8 cellular contexts compared by ENCODE assay signal in genomic region chr2:12177052-12177994, GRCh38.
A peak's percentile ranks its signal among the peaks of the same experiment; 100 is the strongest.
DNase-seq lines count a peak whose midpoint lies in the region; ATAC-seq, FAIRE-seq and TF ChIP-seq lines count a peak whose summit lies in the region.

No MANE protein-coding gene starts in this region.

- peak overlapping the region; percentile 81 for H2AFZ ChIP-seq in OCI-LY7 (ENCODE audit: low read length)
- no peak overlapping the region for H2AFZ ChIP-seq in mesenchymal stem cell (ENCODE audit: low read depth, low read length)

- peak; percentile 66 for ATAC-seq in CD4-positive, alpha-beta T cell (ENCODE audit: poor library complexity)
- ATAC-seq in GM18909 (IDR thresholded peaks at IDR 0.05; ENCODE audit: poor library complexity, unreplicated experiment) (peak; percentile 92), HG03060 (IDR thresholded peaks at IDR 0.05; ENCODE audit: low read depth, unreplicated experiment) (peak; percentile 82)

- H3K4me1 Mint-ChIP-seq in CD4-positive, alpha-beta T cell (ENCODE audit: low read depth) = peaks cover 50% of the 10 kb centered on the region

- peak overlapping the region; percentile 43 for H3K4me3 Mint-ChIP-seq in CD4-positive, alpha-beta T cell

- POLR2A ChIA-PET in CD4-positive, alpha-beta T cell (lab: Charles Lee) = interaction anchor here (0.6 to 2.3 kb wide), 8 partner anchors 8 to 753 kb away, joined by 3 to 7 read pairs (median 4); partner anchors contain the start of gene TRIB2
- POLR2A ChIA-PET in OCI-LY7 (lab: Charles Lee) = interaction anchor here (0.5 kb wide), 1 partner anchor 505 kb away, joined by 3 read pairs; no protein-coding TSS in a partner anchor

- CTCF ChIA-PET in CD4-positive, alpha-beta T cell (lab: Charles Lee) = no interaction called here
- CTCF ChIA-PET in OCI-LY7 (lab: Charles Lee; ENCODE audit: unreplicated experiment) = no interaction called here

- H4K91ac ChIP-seq in mesenchymal stem cell (ENCODE audit: low read length) = peak overlapping the region; percentile 78

- DNase-seq in CD4-positive, alpha-beta T cell = peak in 2 of 10 experiments; percentile 8 to 21
- DNase-seq in OCI-LY7 (ENCODE audit: low spot score) = peak; percentile 57
- peak; percentile 57 for DNase-seq in bronchial epithelial cell (ENCODE audit: low read depth)
- DNase-seq in mesenchymal stem cell = peak; percentile 90
- DNase-seq in effector CD4-positive, alpha-beta T cell = no peak
- DNase-seq in NCI-H1092 treated with DMSO at 0.1 percent for 48 hours (lab: John Stamatoyannopoulos, UW) = no peak

- H3K9me3 ChIP-seq in CD4-positive, alpha-beta T cell (ENCODE audit: control insufficient read depth, low read length) = no peaks in the 10 kb centered on the region
- H3K9me3 ChIP-seq in OCI-LY7 (ENCODE audit: low read length) (no peaks in the 10 kb centered on the region), mesenchymal stem cell (ENCODE audit: control insufficient read depth, low read length) (no peaks in the 10 kb centered on the region)

- H3K14ac ChIP-seq in mesenchymal stem cell (ENCODE audit: low read length in 2 of 2) = no peak overlapping the region

- peak overlapping the region; percentile 56 for H2BK15ac ChIP-seq in mesenchymal stem cell (ENCODE audit: low read depth, poor library complexity, severe bottlenecking)

- no peaks in the 10 kb centered on the region for H3K9me2 ChIP-seq in OCI-LY7 (ENCODE audit: insufficient read depth, low read length)

- H3K18ac ChIP-seq in mesenchymal stem cell (ENCODE audit: low read depth in 1 of 2, low read length in 2 of 2) = peak overlapping the region; percentile 46 to 80

- H3K23ac ChIP-seq in mesenchymal stem cell (ENCODE audit: low read length in 2 of 2) = no peak overlapping the region

- no peak overlapping the region for H2BK5ac ChIP-seq in mesenchymal stem cell (ENCODE audit: low read depth, low read length, poor library complexity, severe bottlenecking)

- TF ChIP-seq CTCF in CD4-positive, alpha-beta T cell (IDR thresholded peaks at IDR 0.05) = no peak
- TF ChIP-seq CTCF in OCI-LY7 (conservative IDR thresholded peaks at IDR 0.05; ENCODE audit: low read length) (no peak), bronchial epithelial cell (IDR thresholded peaks at IDR 0.05; ENCODE audit: insufficient read depth, low read length, severe bottlenecking) (no peak)

- no peaks in the 10 kb centered on the region for H3K79me2 ChIP-seq in OCI-LY7 (ENCODE audit: insufficient read depth, low read depth, low read length)

- H3K27ac ChIP-seq in CD4-positive, alpha-beta T cell (ENCODE audit: low read depth, low read length) = no peak overlapping the region
- no peak overlapping the region for H3K27ac ChIP-seq in OCI-LY7 (ENCODE audit: low read depth, low read length, poor library complexity, severe bottlenecking)
- H3K27ac ChIP-seq in mesenchymal stem cell (ENCODE audit: low read length, poor library complexity, severe bottlenecking) = no peak overlapping the region

- H3K36me3 ChIP-seq in OCI-LY7 (ENCODE audit: insufficient read depth, low read length) (no peaks in the 10 kb centered on the region), bronchial epithelial cell (ENCODE audit: control insufficient read depth, insufficient read depth, low read length) (no peaks in the 10 kb centered on the region), mesenchymal stem cell (ENCODE audit: control insufficient read depth in 1 of 2, insufficient read depth in 2 of 2, low read depth in 1 of 2, low read length in 2 of 2) (no peaks in the 10 kb centered on the region)

- intact Hi-C loops in CD4-positive, alpha-beta T cell (cut with DNase I, micrococcal nuclease) = no loop called here
- intact Hi-C loops in OCI-LY7 (cut with micrococcal nuclease; ENCODE audit: unreplicated experiment) = no loop called here

- H4K8ac ChIP-seq in mesenchymal stem cell (ENCODE audit: low read length) = peak overlapping the region; percentile 67

- peak overlapping the region; percentile 50 for H3K4me2 ChIP-seq in OCI-LY7 (ENCODE audit: low read length)
- no peak overlapping the region for H3K4me2 ChIP-seq in mesenchymal stem cell (ENCODE audit: low read length, poor library complexity, severe bottlenecking)

- H3K4me3 ChIP-seq in OCI-LY7 (ENCODE audit: low read depth, low read length, poor library complexity, severe bottlenecking) = no peak overlapping the region
- H3K4me3 ChIP-seq in bronchial epithelial cell (ENCODE audit: low read depth, low read length) = no peak overlapping the region
- H3K4me3 ChIP-seq in mesenchymal stem cell (ENCODE audit: insufficient read depth in 1 of 2, low read depth in 1 of 2, low read length in 2 of 2) = no peak overlapping the region

- no TSS peak for BruUV-seq in OCI-LY7 (replicated peaks; lab: Mats Ljungman, UMichigan)

- WGBS in mesenchymal stem cell = 16% methylated on average over 9 of the region's 9 CpGs

- H3K27me3 ChIP-seq in CD4-positive, alpha-beta T cell (ENCODE audit: control insufficient read depth, insufficient read depth, low read length) = no peaks in the 10 kb centered on the region
- H3K27me3 ChIP-seq in bronchial epithelial cell (ENCODE audit: control insufficient read depth, insufficient read depth, low read length) = peaks cover 4% of the 10 kb centered on the region
- H3K27me3 ChIP-seq in mesenchymal stem cell (ENCODE audit: control insufficient read depth in 1 of 2, insufficient read depth in 1 of 2, low read length in 2 of 2) = peaks cover 0 to 2% of the 10 kb centered on the region in 2 experiments

- H3K27ac Mint-ChIP-seq in CD4-positive, alpha-beta T cell = peak overlapping the region; percentile 75

- H2BK120ac ChIP-seq in mesenchymal stem cell (ENCODE audit: low read depth, low read length) = peak overlapping the region; percentile 64

- H2AK5ac ChIP-seq in mesenchymal stem cell (ENCODE audit: low read length, severe bottlenecking) = no peak overlapping the region

- H2BK12ac ChIP-seq in mesenchymal stem cell (ENCODE audit: low read length in 2 of 2) = peak overlapping the region; percentile 37 to 79

- H3K4me1 ChIP-seq in OCI-LY7 (ENCODE audit: insufficient read depth, low read length, poor library complexity, severe bottlenecking) (peaks cover 17% of the 10 kb centered on the region), mesenchymal stem cell (ENCODE audit: control insufficient read depth, insufficient read depth, low read depth, low read length) (peaks cover 3% of the 10 kb centered on the region)

- no peaks in the 10 kb centered on the region for H3K79me1 ChIP-seq in mesenchymal stem cell (replicated peaks; ENCODE audit: low read length, poor library complexity, severe bottlenecking)

- H3K4ac ChIP-seq in mesenchymal stem cell (ENCODE audit: low read depth in 1 of 2, low read length in 2 of 2) = peak overlapping the region in 1 of 2 experiments; percentile 62

- H3K27me3 Mint-ChIP-seq in CD4-positive, alpha-beta T cell = no peaks in the 10 kb centered on the region

- H3K9me3 Mint-ChIP-seq in CD4-positive, alpha-beta T cell = no peaks in the 10 kb centered on the region

- H4K20me1 ChIP-seq in OCI-LY7 (ENCODE audit: insufficient read depth, low read length) = no peaks in the 10 kb centered on the region

- FAIRE-seq in bronchial epithelial cell (lab: Jason Lieb, UNC) = no peak

- no peak overlapping the region for H3K9ac ChIP-seq in mesenchymal stem cell (ENCODE audit: low read length)

- H3K36me3 Mint-ChIP-seq in CD4-positive, alpha-beta T cell (ENCODE audit: low read depth) = no peaks in the 10 kb centered on the region

Comparison
In these comparisons a context has a peak if more than half of its experiments do, and no peak if none do; other contexts are left out.
1. DNase-seq: peak in OCI-LY7 (single experiment), bronchial epithelial cell (single experiment) and mesenchymal stem cell (single experiment); none in effector CD4-positive, alpha-beta T cell (single experiment) and NCI-H1092 treated with DMSO at 0.1 percent for 48 hours (single experiment).
2. Peak in every context shown above with its lines, with median percentiles within 50 percentile points of each other: ATAC-seq.